ENCODE assay signal across 8 cellular contexts in the genomic region with DNA sequence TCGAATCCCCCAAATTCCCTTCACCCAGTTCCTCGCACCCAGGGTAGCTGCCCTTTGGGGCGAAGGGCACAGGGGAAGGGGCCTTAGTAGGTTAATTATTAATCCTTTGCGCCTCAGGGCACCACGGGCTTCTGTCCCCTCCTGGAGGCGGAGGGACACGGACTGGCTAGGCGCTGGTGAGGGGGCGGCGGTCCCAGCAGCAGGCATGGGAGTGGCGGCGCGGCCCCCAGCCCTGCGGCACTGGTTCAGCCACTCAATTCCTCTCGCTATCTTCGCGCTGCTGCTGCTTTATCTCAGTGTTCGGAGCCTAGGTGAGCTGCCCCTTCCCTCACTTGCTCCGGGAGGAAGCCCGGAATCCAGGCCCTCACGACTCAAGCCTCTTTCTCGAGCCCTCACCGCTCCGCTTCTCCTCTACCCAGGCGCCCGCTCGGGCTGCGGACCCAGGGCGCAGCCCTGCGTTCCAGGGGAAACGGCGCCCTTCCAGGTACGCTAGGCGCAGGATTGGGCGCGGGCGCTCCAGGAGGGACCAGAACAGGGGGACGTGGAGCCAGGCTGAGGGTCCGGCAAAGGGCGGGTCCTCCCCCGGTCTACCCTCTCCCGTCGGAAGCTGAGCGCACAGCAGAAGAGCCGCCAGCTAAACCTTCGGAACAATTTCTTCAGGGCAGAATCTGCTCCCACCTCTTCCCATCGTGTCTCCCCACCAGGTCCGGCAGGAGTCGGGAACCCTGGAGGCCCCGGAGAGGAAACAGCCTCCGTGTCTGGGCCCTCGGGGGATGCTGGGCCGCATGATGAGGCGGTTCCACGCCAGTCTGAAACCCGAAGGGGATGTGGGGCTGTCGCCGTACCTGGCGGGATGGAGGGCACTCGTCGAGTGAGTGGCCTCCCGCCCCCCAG. TPM values are rescaled to one million over a fixed set of nuclear protein-coding genes. Genes with fewer than 3 reads are reported as not detected.
DNase-seq lines count a peak whose midpoint lies in the region; ATAC-seq, FAIRE-seq and TF ChIP-seq lines count a peak whose summit lies in the region.

A gene (plus strand): TSS at position 158 of the 894 bp plus-strand sequence. CDS start 48 bp downstream, at position 206.

- peak within 1 kb of the TSS; percentile 94 for H2AFZ ChIP-seq in K562 (ENCODE audit: low read depth, low read length)

- H4K20me1 ChIP-seq in K562 (replicated peaks; ENCODE audit: control insufficient read depth, insufficient read depth, low read length) = no peaks in the 10 kb centered on the region

- peak within 1 kb of the TSS; percentile 86 for H3K4me2 ChIP-seq in K562 (ENCODE audit: insufficient read depth, low read length)

- TF ChIP-seq POLR2A in K562 (conservative IDR thresholded peaks at IDR 0.05) (no peak), lower leg skin (IDR thresholded peaks at IDR 0.05) (no peak)

- peak; percentile 26 for DNase-seq in COLO668 (lab: John Stamatoyannopoulos, UW; ENCODE audit: unreplicated experiment)
- no peak for DNase-seq in K562 (ENCODE audit: extremely low read depth in 1 of 4, low spot score in 3 of 4)
- DNase-seq in lower leg skin (ENCODE audit: low spot score in 2 of 2) = no peak
- no peak for DNase-seq in upper lobe of right lung
- no peak for DNase-seq in activated CD8-positive, alpha-beta memory T cell treated with anti-CD3 and anti-CD28 coated beads for 24 hours

- no peaks in the 10 kb centered on the region for H3K9me3 ChIP-seq in K562 (replicated peaks; ENCODE audit: control insufficient read depth, insufficient read depth, low read depth, low read length)
- H3K9me3 ChIP-seq in upper lobe of right lung = no peaks in the 10 kb centered on the region

- ATAC-seq in HG03025 (IDR thresholded peaks at IDR 0.05; ENCODE audit: low FRiP score, unreplicated experiment) (peak; percentile 10), K562 (no peak), upper lobe of right lung (no peak), HG02678 (IDR thresholded peaks at IDR 0.05; ENCODE audit: unreplicated experiment) (no peak), HG03565 (IDR thresholded peaks at IDR 0.05; ENCODE audit: unreplicated experiment) (no peak)

- H3K27me3 ChIP-seq in K562 (ENCODE audit: control insufficient read depth in 2 of 2, insufficient read depth in 2 of 2, low read length in 2 of 2) (peaks cover 3 to 11% of the 10 kb centered on the region in 2 experiments; a peak in 3 of 5 replicates), upper lobe of right lung (peaks cover 18% of the 10 kb centered on the region)

- TSS peak; percentile 81 for BruUV-seq in K562 (replicated peaks; lab: Mats Ljungman, UMichigan)

- intact Hi-C loops in K562 (cut with micrococcal nuclease) (no loop called here), lower leg skin (cut with DNase I; ENCODE audit: low total_unique reads) (loop anchor here (5.0 kb wide), 2 partner anchors 52 to 93 kb away; a partner anchor contains a TSS), upper lobe of right lung (cut with DNase I) (loop anchor here (10.0 kb wide), 1 partner anchor 54 kb away; a partner anchor contains a TSS)

- H3K79me2 ChIP-seq in K562 (ENCODE audit: control insufficient read depth, insufficient read depth, low read length) = peaks cover 6% of the 10 kb centered on the region; the same call in 2 of the 3 replicates

- H3K9me1 ChIP-seq in K562 (ENCODE audit: control insufficient read depth, insufficient read depth, low read length) = no peaks in the 10 kb centered on the region

- POLR2A ChIA-PET in K562 (lab: Yijun Ruan, JAX) = interaction anchor here (0.6 to 1.5 kb wide), 7 partner anchors 10 to 86 kb away, joined by 3 to 7 read pairs (median 4); a partner anchor contains a TSS

- TF ChIP-seq CTCF in K562 (IDR thresholded peaks at IDR 0.05 in 2 of 3, conservative IDR thresholded peaks at IDR 0.05 in 1 of 3; ENCODE audit: insufficient read depth in 2 of 3, low read depth in 1 of 3, low read length in 3 of 3) (no peak), lower leg skin (IDR thresholded peaks at IDR 0.05) (no peak), upper lobe of right lung (IDR thresholded peaks at IDR 0.05) (no peak)

- H3K36me3 ChIP-seq in K562 (ENCODE audit: control insufficient read depth, insufficient read depth, low read length) = no peaks in the 10 kb centered on the region
- H3K36me3 ChIP-seq in upper lobe of right lung = no peaks in the 10 kb centered on the region

- in situ Hi-C loops in K562 (cut with MboI) = no loop called here

- H3K27ac ChIP-seq in K562 (ENCODE audit: extremely low read depth, low read depth, low read length) = peak within 1 kb of the TSS; percentile 82; the same call in 2 of the 3 replicates
- H3K27ac ChIP-seq in upper lobe of right lung = peak within 1 kb of the TSS; percentile 90

- no peak for TF ChIP-seq EP300 in K562 (IDR thresholded peaks at IDR 0.05; ENCODE audit: low read length)

- peak within 1 kb of the TSS; percentile 69 to 93 for H3K9ac ChIP-seq in K562 (ENCODE audit: insufficient read depth in 1 of 2, low read depth in 2 of 2, low read length in 2 of 2)

- CTCF ChIA-PET in K562 (lab: Yijun Ruan, JAX; ENCODE audit: low intra/inter-chr PET ratio) = interaction anchor here (0.6 to 2.9 kb wide), 3 partner anchors 57 to 378 kb away, joined by 3 to 13 read pairs (median 6); a partner anchor contains a TSS

- no peak for FAIRE-seq in K562 (lab: Jason Lieb, UNC)

- H3K4me3 ChIP-seq in K562 (peak within 1 kb of the TSS; percentile 60), lower leg skin (ENCODE audit: low read depth, poor library complexity, severe bottlenecking) (peak within 1 kb of the TSS; percentile 43), upper lobe of right lung (peak within 1 kb of the TSS; percentile 85)

- TF ChIP-seq RAD21 in K562 (CRISPR knock-in tag; conservative IDR thresholded peaks at IDR 0.05 in 1 of 2, IDR thresholded peaks at IDR 0.05 in 1 of 2) = no peak

- H3K4me1 ChIP-seq in K562 (replicated peaks in 1 of 2; ENCODE audit: control insufficient read depth in 2 of 2, insufficient read depth in 2 of 2, low read length in 2 of 2) (peaks cover 0 to 31% of the 10 kb centered on the region in 2 experiments; a peak in 2 of 5 replicates), upper lobe of right lung (peaks cover 44% of the 10 kb centered on the region)

- WGBS in K562 (ENCODE audit: insufficient coverage, low coverage, missing lambda C conversion rate) = 63% methylated on average over 14 of the region's 62 CpGs
- 32 to 37% methylated on average over 58 of the region's 62 CpGs for WGBS in lower leg skin, 2 donors

TF ChIP-seq in K562, 482 proteins besides CTCF, POLR2A, EP300 and RAD21 (continues in another document):
- TF ChIP-seq HNRNPK (IDR thresholded peaks at IDR 0.05; ENCODE audit: low read depth, low read length, poor library complexity, severe bottlenecking) = no peak
- TF ChIP-seq, protein P1, sequence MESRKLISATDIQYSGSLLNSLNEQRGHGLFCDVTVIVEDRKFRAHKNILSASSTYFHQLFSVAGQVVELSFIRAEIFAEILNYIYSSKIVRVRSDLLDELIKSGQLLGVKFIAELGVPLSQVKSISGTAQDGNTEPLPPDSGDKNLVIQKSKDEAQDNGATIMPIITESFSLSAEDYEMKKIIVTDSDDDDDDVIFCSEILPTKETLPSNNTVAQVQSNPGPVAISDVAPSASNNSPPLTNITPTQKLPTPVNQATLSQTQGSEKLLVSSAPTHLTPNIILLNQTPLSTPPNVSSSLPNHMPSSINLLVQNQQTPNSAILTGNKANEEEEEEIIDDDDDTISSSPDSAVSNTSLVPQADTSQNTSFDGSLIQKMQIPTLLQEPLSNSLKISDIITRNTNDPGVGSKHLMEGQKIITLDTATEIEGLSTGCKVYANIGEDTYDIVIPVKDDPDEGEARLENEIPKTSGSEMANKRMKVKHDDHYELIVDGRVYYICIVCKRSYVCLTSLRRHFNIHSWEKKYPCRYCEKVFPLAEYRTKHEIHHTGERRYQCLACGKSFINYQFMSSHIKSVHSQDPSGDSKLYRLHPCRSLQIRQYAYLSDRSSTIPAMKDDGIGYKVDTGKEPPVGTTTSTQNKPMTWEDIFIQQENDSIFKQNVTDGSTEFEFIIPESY (CRISPR knock-in tag; IDR thresholded peaks at IDR 0.05) = peak; percentile 78
- no peak for TF ChIP-seq MYBL2 (IDR thresholded peaks at IDR 0.05; ENCODE audit: low read depth)
- TF ChIP-seq MYBL2 (CRISPR knock-in tag; IDR thresholded peaks at IDR 0.05; ENCODE audit: borderline replicate concordance) = no peak
- no peak for TF ChIP-seq HNRNPLL (IDR thresholded peaks at IDR 0.05; ENCODE audit: low read depth, low read length, poor library complexity, severe bottlenecking)
- TF ChIP-seq RBM14 (IDR thresholded peaks at IDR 0.05; ENCODE audit: borderline replicate concordance, insufficient read depth, low read depth, low read length) = 0 out of 2 replicates have a peak, but pooled peaks have one; percentile 6
- no peak for TF ChIP-seq ZNF41 (CRISPR knock-in tag; conservative IDR thresholded peaks at IDR 0.05)
- 0 out of 2 replicates have a peak, but pooled peaks have one; percentile 31 for TF ChIP-seq ZBTB7A (IDR thresholded peaks at IDR 0.05; ENCODE audit: borderline replicate concordance, control insufficient read depth, low read depth, low read length)
- TF ChIP-seq DNMT1 (IDR thresholded peaks at IDR 0.05) = no peak

RNA-seq across cellular contexts. Expression of the gene that starts here (rescaled TPM):
- not detected in 2 replicates for total RNA-seq in K562 (2011; cell fraction: chromatin; rRNA removed; ENCODE audit: low replicate concordance)
- not detected in 2 replicates for total RNA-seq in K562 (2011; cell fraction: nucleolus; rRNA removed)
- total RNA-seq in K562 (2011; cell fraction: nucleoplasm; rRNA removed) = not detected in 2 replicates
- total RNA-seq in K562 (2014; rRNA removed) (not detected in 2 replicates), K562 (2014; rRNA removed; fragmentation: Illumina TruSeq; extraction: Trizol) (not detected in 2 replicates), K562 (2015; rRNA removed; fragmentation: Illumina TruSeq; extraction: Trizol) (not detected in 2 replicates), K562 (2021) (not detected in 2 replicates), lower leg skin (1 to 10 TPM in 1 of 4 donors, not detected in 3; 1.2 TPM), upper lobe of right lung (not detected)
- polyA plus RNA-seq in K562 (2011; rRNA removed) (not detected in 2 replicates), K562 (2014; fragmentation: Illumina TruSeq; extraction: Trizol) (not detected in 2 replicates), K562 (2014; fragmentation: Nextera tagmentation; extraction: Ambion mirVana) (not detected), K562 (2014; rRNA removed) (not detected in 2 replicates)
- not detected in 2 replicates for polyA plus RNA-seq in K562 (2011; cell fraction: cytosol; rRNA removed)
- polyA plus RNA-seq in K562 (2011; cell fraction: nucleus; rRNA removed) = not detected in 2 replicates
- 0.12 and 0.22 TPM in 2 replicates for polyA plus RNA-seq in K562 (2012)
- not detected in 2 replicates for polyA minus RNA-seq in K562 (2011; rRNA and poly(A)+ RNA removed)
- not detected in 2 replicates for polyA minus RNA-seq in K562 (2011; cell fraction: cytosol; rRNA and poly(A)+ RNA removed)
- not detected in 2 replicates for polyA minus RNA-seq in K562 (2011; cell fraction: nucleus; rRNA and poly(A)+ RNA removed)
